19 cellular contexts compared by ENCODE assay signal in the genomic region with DNA sequence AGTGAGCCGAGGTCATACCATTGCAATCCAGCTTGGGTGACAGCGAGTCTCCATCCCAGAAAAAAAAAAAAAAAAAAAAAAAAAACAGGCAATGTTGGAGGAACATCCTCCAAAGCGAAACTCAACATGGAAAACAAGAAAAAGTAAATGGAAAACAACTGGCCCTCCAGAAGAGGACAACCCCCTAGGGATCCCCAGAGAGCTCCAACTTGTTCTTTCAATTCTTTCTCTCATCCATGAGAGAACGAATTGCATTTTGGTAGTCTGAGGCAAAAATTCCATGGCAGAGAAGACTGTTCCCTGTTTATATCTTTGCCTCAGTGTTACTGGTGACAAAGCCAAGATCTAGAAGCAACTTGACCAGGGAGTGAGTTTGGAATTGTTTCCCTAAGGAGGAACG. TPM values are rescaled to one million over a fixed set of nuclear protein-coding genes. Genes with fewer than 3 reads are reported as not detected.
DNase-seq lines count a peak whose midpoint lies in the region; ATAC-seq, FAIRE-seq and TF ChIP-seq lines count a peak whose summit lies in the region.
"Had no signal": no experiment of that assay in that cellular context is flagged by ENCODE, and none has a peak within 500 bp of the region (broad histone marks: within the 10 kb centered on the region; RNA-seq: fewer than 3 reads in every experiment).

No MANE protein-coding gene starts in this region.

- TF ChIP-seq CTCF in astrocyte (IDR thresholded peaks at IDR 0.05; ENCODE audit: insufficient read depth, low read depth, low read length) = no peak
- TF ChIP-seq CTCF in gastroesophageal sphincter (IDR thresholded peaks at IDR 0.05) = no peak
- no peak for TF ChIP-seq CTCF in testis (IDR thresholded peaks at IDR 0.05)

- peak; percentile 25 for ATAC-seq in gastroesophageal sphincter

- H3K4me1 ChIP-seq in astrocyte (ENCODE audit: insufficient read depth, low read length) = no peaks in the 10 kb centered on the region
- no peaks in the 10 kb centered on the region for H3K4me1 ChIP-seq in gastroesophageal sphincter
- no peaks in the 10 kb centered on the region for H3K4me1 ChIP-seq in testis

- no peak for TF ChIP-seq EP300 in gastroesophageal sphincter (IDR thresholded peaks at IDR 0.05)

- H3K4me1 Mint-ChIP-seq in astrocyte (ENCODE audit: low read depth, unreplicated experiment) = no peaks in the 10 kb centered on the region
- H3K4me1 Mint-ChIP-seq: CD4-positive, alpha-beta memory T cell had no signal

- H3K9ac ChIP-seq in astrocyte (ENCODE audit: low read length) = no peak overlapping the region
- H3K9ac ChIP-seq: GM23248 had no signal

- TF ChIP-seq POLR2A in gastroesophageal sphincter (IDR thresholded peaks at IDR 0.05) = no peak
- TF ChIP-seq POLR2A in testis (IDR thresholded peaks at IDR 0.05) = no peak

- WGBS in gastroesophageal sphincter (ENCODE audit: low coverage in 1 of 2), 2 donors = 41 to 80% methylated on average over 4 to 5 of the region's 5 CpGs
- WGBS in testis, 2 donors = 49 to 74% methylated on average over 3 to 5 of the region's 5 CpGs

- no peak overlapping the region for H3K27ac ChIP-seq in astrocyte (ENCODE audit: low read depth, low read length)
- peak overlapping the region in 1 of 4 donors; percentile 35 for H3K27ac ChIP-seq in gastroesophageal sphincter
- no peak overlapping the region for H3K27ac ChIP-seq in testis
- H3K27ac ChIP-seq: GM23248 had no signal

- no peak overlapping the region for H3K4me2 ChIP-seq in astrocyte (ENCODE audit: low read length)

- no peaks in the 10 kb centered on the region for H3K9me3 Mint-ChIP-seq in astrocyte (ENCODE audit: unreplicated experiment)

- H3K79me2 ChIP-seq in astrocyte (ENCODE audit: insufficient read depth, low read length) = no peaks in the 10 kb centered on the region

- no peak overlapping the region for H2AFZ ChIP-seq in astrocyte (ENCODE audit: low read depth, low read length)
- H2AFZ ChIP-seq: GM23248 had no signal

- H3K9me3 ChIP-seq in astrocyte (ENCODE audit: insufficient read depth, low read depth, low read length) (no peaks in the 10 kb centered on the region), gastroesophageal sphincter (no peaks in the 10 kb centered on the region), testis (no peaks in the 10 kb centered on the region)

- no peak for DNase-seq in astrocyte (ENCODE audit: low read depth)
- DNase-seq in testis = peak; percentile 15
- DNase-seq in nucleus accumbens (lab: John Stamatoyannopoulos, UW) = no peak
- DNase-seq in KG1 (lab: John Stamatoyannopoulos, UW) = no peak
- DNase-seq: C1 segment of cervical spinal cord; Calu3; CD4-positive, alpha-beta memory T cell; COR-L47; DMS53; DMS79 treated with DMSO at 0.1 percent for 48 hours; GF-D8; GM23248; H7; HCEC 1CT had no signal

- FAIRE-seq in astrocyte (lab: Jason Lieb, UNC) = peak; percentile 29
- FAIRE-seq in islet of Langerhans (lab: Jason Lieb, UNC) = peak; percentile 36
- FAIRE-seq: GM12891, GM19239, H1 had no signal

- no peaks in the 10 kb centered on the region for H3K27me3 Mint-ChIP-seq in astrocyte (ENCODE audit: low read depth, unreplicated experiment)

- no peaks in the 10 kb centered on the region for H4K20me1 ChIP-seq in astrocyte (ENCODE audit: insufficient read depth, low read length)

- no peak overlapping the region for H3K27ac Mint-ChIP-seq in astrocyte (ENCODE audit: unreplicated experiment)
- H3K27ac Mint-ChIP-seq: CD4-positive, alpha-beta memory T cell had no signal

- no peak overlapping the region for H3K4me3 Mint-ChIP-seq in astrocyte (ENCODE audit: unreplicated experiment)
- H3K4me3 Mint-ChIP-seq: CD4-positive, alpha-beta memory T cell had no signal

- H3K36me3 Mint-ChIP-seq in astrocyte (ENCODE audit: low read depth, unreplicated experiment) = no peaks in the 10 kb centered on the region
- H3K36me3 Mint-ChIP-seq: CD4-positive, alpha-beta memory T cell had no signal

- H3K27me3 ChIP-seq in astrocyte (ENCODE audit: insufficient read depth, low read length) (no peaks in the 10 kb centered on the region), gastroesophageal sphincter (no peaks in the 10 kb centered on the region), testis (no peaks in the 10 kb centered on the region)

- no peak overlapping the region for H3K4me3 ChIP-seq in astrocyte (ENCODE audit: insufficient read depth, low read depth, low read length)
- H3K4me3 ChIP-seq in gastroesophageal sphincter = no peak overlapping the region
- H3K4me3 ChIP-seq in testis = no peak overlapping the region
- H3K4me3 ChIP-seq: GM23248 had no signal

- H3K36me3 ChIP-seq in astrocyte (ENCODE audit: insufficient read depth, low read length) (no peaks in the 10 kb centered on the region), gastroesophageal sphincter (no peaks in the 10 kb centered on the region), testis (ENCODE audit: low read depth, missing control alignments) (no peaks in the 10 kb centered on the region)

- intact Hi-C loops in testis (cut with DNase I; ENCODE audit: low total_unique reads) = no loop called here

RNA-seq across cellular contexts. Expression of a gene that starts 49.8 kb away (rescaled TPM):
- total RNA-seq in astrocyte (3.7 and 5.1 TPM in 2 replicates), gastroesophageal sphincter (10 to 100 TPM in 2 of 4 donors, 1 to 10 TPM in 2; 6.9 to 14.0 (median 10.2) TPM), testis (1 to 10 TPM; 5.5 to 5.7 TPM)
- 2.3 TPM for polyA plus RNA-seq in testis (ENCODE audit: insufficient read depth, low read depth, low replicate concordance)
